In genomic region chr3:168251371-168251770, GRCh38 we compare ENCODE assay signal across 1 cellular context.
TF ChIP-seq lines count a peak whose summit lies in the region.

No MANE protein-coding gene starts in this region.

TF ChIP-seq in GM23338, 12 proteins besides CTCF, POLR2A, EP300 and RAD21 (continued from another document):
- TF ChIP-seq, protein P1, sequence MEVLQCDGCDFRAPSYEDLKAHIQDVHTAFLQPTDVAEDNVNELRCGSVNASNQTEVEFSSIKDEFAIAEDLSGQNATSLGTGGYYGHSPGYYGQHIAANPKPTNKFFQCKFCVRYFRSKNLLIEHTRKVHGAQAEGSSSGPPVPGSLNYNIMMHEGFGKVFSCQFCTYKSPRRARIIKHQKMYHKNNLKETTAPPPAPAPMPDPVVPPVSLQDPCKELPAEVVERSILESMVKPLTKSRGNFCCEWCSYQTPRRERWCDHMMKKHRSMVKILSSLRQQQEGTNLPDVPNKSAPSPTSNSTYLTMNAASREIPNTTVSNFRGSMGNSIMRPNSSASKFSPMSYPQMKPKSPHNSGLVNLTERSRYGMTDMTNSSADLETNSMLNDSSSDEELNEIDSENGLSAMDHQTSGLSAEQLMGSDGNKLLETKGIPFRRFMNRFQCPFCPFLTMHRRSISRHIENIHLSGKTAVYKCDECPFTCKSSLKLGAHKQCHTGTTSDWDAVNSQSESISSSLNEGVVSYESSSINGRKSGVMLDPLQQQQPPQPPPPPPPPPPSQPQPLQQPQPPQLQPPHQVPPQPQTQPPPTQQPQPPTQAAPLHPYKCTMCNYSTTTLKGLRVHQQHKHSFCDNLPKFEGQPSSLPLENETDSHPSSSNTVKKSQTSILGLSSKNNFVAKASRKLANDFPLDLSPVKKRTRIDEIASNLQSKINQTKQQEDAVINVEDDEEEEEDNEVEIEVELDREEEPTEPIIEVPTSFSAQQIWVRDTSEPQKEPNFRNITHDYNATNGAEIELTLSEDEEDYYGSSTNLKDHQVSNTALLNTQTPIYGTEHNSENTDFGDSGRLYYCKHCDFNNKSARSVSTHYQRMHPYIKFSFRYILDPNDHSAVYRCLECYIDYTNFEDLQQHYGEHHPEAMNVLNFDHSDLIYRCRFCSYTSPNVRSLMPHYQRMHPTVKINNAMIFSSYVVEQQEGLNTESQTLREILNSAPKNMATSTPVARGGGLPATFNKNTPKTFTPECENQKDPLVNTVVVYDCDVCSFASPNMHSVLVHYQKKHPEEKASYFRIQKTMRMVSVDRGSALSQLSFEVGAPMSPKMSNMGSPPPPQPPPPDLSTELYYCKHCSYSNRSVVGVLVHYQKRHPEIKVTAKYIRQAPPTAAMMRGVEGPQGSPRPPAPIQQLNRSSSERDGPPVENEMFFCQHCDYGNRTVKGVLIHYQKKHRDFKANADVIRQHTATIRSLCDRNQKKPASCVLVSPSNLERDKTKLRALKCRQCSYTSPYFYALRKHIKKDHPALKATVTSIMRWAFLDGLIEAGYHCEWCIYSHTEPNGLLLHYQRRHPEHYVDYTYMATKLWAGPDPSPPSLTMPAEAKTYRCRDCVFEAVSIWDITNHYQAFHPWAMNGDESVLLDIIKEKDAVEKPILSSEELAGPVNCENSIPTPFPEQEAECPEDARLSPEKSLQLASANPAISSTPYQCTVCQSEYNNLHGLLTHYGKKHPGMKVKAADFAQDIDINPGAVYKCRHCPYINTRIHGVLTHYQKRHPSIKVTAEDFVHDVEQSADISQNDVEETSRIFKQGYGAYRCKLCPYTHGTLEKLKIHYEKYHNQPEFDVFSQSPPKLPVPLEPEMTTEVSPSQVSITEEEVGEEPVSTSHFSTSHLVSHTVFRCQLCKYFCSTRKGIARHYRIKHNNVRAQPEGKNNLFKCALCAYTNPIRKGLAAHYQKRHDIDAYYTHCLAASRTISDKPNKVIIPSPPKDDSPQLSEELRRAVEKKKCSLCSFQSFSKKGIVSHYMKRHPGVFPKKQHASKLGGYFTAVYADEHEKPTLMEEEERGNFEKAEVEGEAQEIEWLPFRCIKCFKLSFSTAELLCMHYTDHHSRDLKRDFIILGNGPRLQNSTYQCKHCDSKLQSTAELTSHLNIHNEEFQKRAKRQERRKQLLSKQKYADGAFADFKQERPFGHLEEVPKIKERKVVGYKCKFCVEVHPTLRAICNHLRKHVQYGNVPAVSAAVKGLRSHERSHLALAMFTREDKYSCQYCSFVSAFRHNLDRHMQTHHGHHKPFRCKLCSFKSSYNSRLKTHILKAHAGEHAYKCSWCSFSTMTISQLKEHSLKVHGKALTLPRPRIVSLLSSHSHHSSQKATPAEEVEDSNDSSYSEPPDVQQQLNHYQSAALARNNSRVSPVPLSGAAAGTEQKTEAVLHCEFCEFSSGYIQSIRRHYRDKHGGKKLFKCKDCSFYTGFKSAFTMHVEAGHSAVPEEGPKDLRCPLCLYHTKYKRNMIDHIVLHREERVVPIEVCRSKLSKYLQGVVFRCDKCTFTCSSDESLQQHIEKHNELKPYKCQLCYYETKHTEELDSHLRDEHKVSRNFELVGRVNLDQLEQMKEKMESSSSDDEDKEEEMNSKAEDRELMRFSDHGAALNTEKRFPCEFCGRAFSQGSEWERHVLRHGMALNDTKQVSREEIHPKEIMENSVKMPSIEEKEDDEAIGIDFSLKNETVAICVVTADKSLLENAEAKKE (CRISPR knock-in tag; IDR thresholded peaks at IDR 0.05): no peak
- TF ChIP-seq ZNF114 (CRISPR knock-in tag; IDR thresholded peaks at IDR 0.05): no peak
- TF ChIP-seq ZNF331 (CRISPR knock-in tag; IDR thresholded peaks at IDR 0.05; ENCODE audit: low read depth): no peak
- TF ChIP-seq JUNB (IDR thresholded peaks at IDR 0.05; ENCODE audit: unreplicated experiment): no peak
